ENCODE assay signal across 11 cellular contexts in genomic region chr1:36239941-36240637, GRCh38. TPM values are rescaled to one million over a fixed set of nuclear protein-coding genes. Genes with fewer than 3 reads are reported as not detected.
A peak's percentile ranks its signal among the peaks of the same experiment; 100 is the strongest.
DNase-seq lines count a peak whose midpoint lies in the region; ATAC-seq and TF ChIP-seq lines count a peak whose summit lies in the region.
"Had no signal": no experiment of that assay in that cellular context is flagged by ENCODE, and none has a peak within 500 bp of the region (broad histone marks: within the 10 kb centered on the region; RNA-seq: fewer than 3 reads in every experiment).

No MANE protein-coding gene starts in this region.

- no peaks in the 10 kb centered on the region for H3K9me3 ChIP-seq in SJCRH30 (replicated peaks)
- H3K9me3 ChIP-seq: BE2C had no signal

- H3K9me3 Mint-ChIP-seq in natural killer cell: no peaks in the 10 kb centered on the region
- no peaks in the 10 kb centered on the region for H3K9me3 Mint-ChIP-seq in natural killer cell treated with Interleukin-12 subunit alpha and Interleukin-12 subunit beta and Interleukin-15 and Interleukin-18, amount 100 ng/mL, for 72 hours

- TF ChIP-seq CTCF in natural killer cell (IDR thresholded peaks at IDR 0.05) (no peak), choroid plexus epithelial cell (conservative IDR thresholded peaks at IDR 0.05; ENCODE audit: low read depth, low read length) (no peak)

- DNase-seq in natural killer cell (no peak), choroid plexus epithelial cell (ENCODE audit: low read depth) (peak; percentile 61), lung microvascular endothelial cell (ENCODE audit: low read depth in 2 of 2) (peak; percentile 17 to 66), AG08395 (ENCODE audit: low spot score) (no peak), C1 segment of cervical spinal cord (lab: John Stamatoyannopoulos, UW) (no peak), SJCRH30 (no peak)
- no peak for DNase-seq in natural killer cell treated with Interleukin-12 subunit alpha and Interleukin-12 subunit beta and Interleukin-15 and Interleukin-18, amount 100 ng/mL, for 72 hours (ENCODE audit: low spot score)
- no peak for DNase-seq in activated effector memory CD4-positive, alpha-beta T cell treated with Interleukin-2 at 50 U/mL for 16 hours
- DNase-seq: activated CD4-positive, alpha-beta T cell treated with anti-CD3 and anti-CD28 coated beads for 36 hours; BE2C; NCI-H2171 had no signal

- no peaks in the 10 kb centered on the region for H3K27me3 ChIP-seq in SJCRH30
- H3K27me3 ChIP-seq: BE2C had no signal

- ATAC-seq in natural killer cell: no peak
- ATAC-seq in natural killer cell treated with Interleukin-12 subunit alpha and Interleukin-12 subunit beta and Interleukin-15 and Interleukin-18, amount 100 ng/mL, for 72 hours: no peak
- ATAC-seq: activated CD4-positive, alpha-beta T cell treated with anti-CD3 and anti-CD28 coated beads for 36 hours had no signal

- no peak overlapping the region for H3K27ac ChIP-seq in SJCRH30

- H3K4me1 Mint-ChIP-seq in natural killer cell: peaks cover 27 to 36% of the 10 kb centered on the region in 2 donors
- H3K4me1 Mint-ChIP-seq in natural killer cell treated with Interleukin-12 subunit alpha and Interleukin-12 subunit beta and Interleukin-15 and Interleukin-18, amount 100 ng/mL, for 72 hours (ENCODE audit: low read depth in 2 of 2): peaks cover 15 to 25% of the 10 kb centered on the region in 2 donors

- peak overlapping the region; percentile 71 to 80 for H3K27ac Mint-ChIP-seq in natural killer cell
- H3K27ac Mint-ChIP-seq in natural killer cell treated with Interleukin-12 subunit alpha and Interleukin-12 subunit beta and Interleukin-15 and Interleukin-18, amount 100 ng/mL, for 72 hours: peak overlapping the region in 1 of 2 donors; percentile 41
- H3K27ac Mint-ChIP-seq: activated CD4-positive, alpha-beta T cell treated with anti-CD3 and anti-CD28 coated beads for 36 hours had no signal

- no peak overlapping the region for H3K4me3 ChIP-seq in choroid plexus epithelial cell (ENCODE audit: low read depth, low read length)
- no peak overlapping the region for H3K4me3 ChIP-seq in SJCRH30

- no peak overlapping the region for H3K4me3 Mint-ChIP-seq in natural killer cell
- no peak overlapping the region for H3K4me3 Mint-ChIP-seq in natural killer cell treated with Interleukin-12 subunit alpha and Interleukin-12 subunit beta and Interleukin-15 and Interleukin-18, amount 100 ng/mL, for 72 hours
- H3K4me3 Mint-ChIP-seq: activated CD4-positive, alpha-beta T cell treated with anti-CD3 and anti-CD28 coated beads for 36 hours had no signal

- H3K4me1 ChIP-seq in SJCRH30: peaks cover 31% of the 10 kb centered on the region
- H3K4me1 ChIP-seq: BE2C had no signal

- peaks cover 46% of the 10 kb centered on the region for H3K36me3 ChIP-seq in SJCRH30

- H3K27me3 Mint-ChIP-seq in natural killer cell (ENCODE audit: low read depth in 2 of 2): no peaks in the 10 kb centered on the region
- no peaks in the 10 kb centered on the region for H3K27me3 Mint-ChIP-seq in natural killer cell treated with Interleukin-12 subunit alpha and Interleukin-12 subunit beta and Interleukin-15 and Interleukin-18, amount 100 ng/mL, for 72 hours
- H3K27me3 Mint-ChIP-seq: activated CD4-positive, alpha-beta T cell treated with anti-CD3 and anti-CD28 coated beads for 36 hours had no signal

- no peaks in the 10 kb centered on the region for H3K36me3 Mint-ChIP-seq in natural killer cell
- no peaks in the 10 kb centered on the region for H3K36me3 Mint-ChIP-seq in natural killer cell treated with Interleukin-12 subunit alpha and Interleukin-12 subunit beta and Interleukin-15 and Interleukin-18, amount 100 ng/mL, for 72 hours

- intact Hi-C loops in natural killer cell (cut with micrococcal nuclease): no loop called here

RNA-seq across cellular contexts. Expression of gene THRAP3, which starts 15.8 kb away (rescaled TPM):
- 100 to 1,000 TPM in 1 of 3 donors, 10 to 100 TPM in 2; 88.6 to 110 (median 97.4) TPM for total RNA-seq in natural killer cell
- total RNA-seq in natural killer cell treated with Interleukin-12 subunit alpha and Interleukin-12 subunit beta and Interleukin-15 and Interleukin-18, amount 100 ng/mL, for 72 hours: 100 to 1,000 TPM; 118 to 131 TPM
- 104 and 113 TPM in 2 replicates for total RNA-seq in lung microvascular endothelial cell
- 103 and 131 TPM in 2 replicates for total RNA-seq in SJCRH30 (2014; rRNA removed; shearing (Covaris generic))

Comparison
In these comparisons a context has a peak if more than half of its experiments do, and no peak if none do; other contexts are left out.
1. DNase-seq: peak in choroid plexus epithelial cell (single experiment) and lung microvascular endothelial cell (2 of 2); none in natural killer cell (single experiment), natural killer cell treated with Interleukin-12 subunit alpha and Interleukin-12 subunit beta and Interleukin-15 and Interleukin-18, amount 100 ng/mL, for 72 hours (single experiment), AG08395 (single experiment), activated effector memory CD4-positive, alpha-beta T cell treated with Interleukin-2 at 50 U/mL for 16 hours (single experiment), C1 segment of cervical spinal cord (0 of 14) and SJCRH30 (0 of 2).